8 cellular contexts compared by ENCODE assay signal in the genomic region with DNA sequence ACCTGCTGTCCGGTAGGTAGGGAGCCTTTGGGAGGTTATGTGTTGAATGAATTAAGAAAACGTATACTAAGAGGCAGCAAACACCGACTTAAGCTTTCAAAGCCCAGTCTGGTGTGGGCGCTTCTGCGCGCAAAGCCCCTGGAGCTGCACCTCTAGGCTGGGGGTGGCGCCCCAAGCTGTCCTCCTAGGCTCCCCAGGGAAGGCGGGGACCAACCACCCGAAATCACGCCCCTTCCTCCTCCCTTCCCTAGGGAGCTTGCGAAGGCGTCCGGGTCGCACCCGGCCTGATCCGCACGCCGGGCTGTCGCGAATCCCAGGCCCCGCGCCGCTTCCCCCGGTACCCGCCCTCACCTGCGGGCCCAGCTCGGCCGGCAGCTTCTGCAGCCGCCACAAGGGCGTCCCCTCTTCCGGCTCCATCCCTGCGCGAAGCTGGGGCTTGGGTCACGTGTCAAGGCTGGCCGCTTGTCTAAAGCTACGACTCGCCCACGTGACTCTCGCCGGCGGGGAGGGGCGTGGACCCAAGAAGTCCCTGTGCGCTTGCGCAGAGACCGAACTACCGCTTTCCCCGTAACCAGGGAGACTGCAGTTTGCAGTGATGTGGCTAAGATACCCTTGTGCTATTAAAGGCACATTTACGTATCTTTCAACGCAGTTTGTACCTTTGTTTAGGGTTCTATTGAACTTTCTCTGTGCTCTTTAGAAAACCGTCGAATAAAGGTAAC. TPM values are rescaled to one million over a fixed set of nuclear protein-coding genes. Genes with fewer than 3 reads are reported as not detected.
DNase-seq lines count a peak whose midpoint lies in the region; ATAC-seq and TF ChIP-seq lines count a peak whose summit lies in the region.

Gene COMMD8 (minus strand): TSS at position 468 of the 722 bp plus-strand sequence. CDS start 51 bp downstream, at position 417.

- peak within 1 kb of the TSS; percentile 89 for H3K4me3 Mint-ChIP-seq in activated T-helper 17 cell treated with anti-CD3 and anti-CD28 coated beads, Interleukin-2, amount 50 U/mL, for 72 hours
- H3K4me3 Mint-ChIP-seq in naive thymus-derived CD4-positive, alpha-beta T cell: peak within 1 kb of the TSS; percentile 77 to 93 (median 90)
- peak within 1 kb of the TSS; percentile 91 to 95 for H3K4me3 Mint-ChIP-seq in stimulated activated naive B cell treated with anti-CD40 and anti-IgM and Interleukin-4, amounts not matched to agents 10 μg/mL and 1 μg/mL and 100 μg/mL, for 72 hours

- TF ChIP-seq CTCF in LNCaP clone FGC (IDR thresholded peaks at IDR 0.05; ENCODE audit: control insufficient read depth, extremely low read depth, insufficient read depth) (no peak), RWPE1 (conservative IDR thresholded peaks at IDR 0.05; ENCODE audit: low read depth) (peak; percentile 26; the same call in 1 of the 2 replicates), fibroblast of lung (conservative IDR thresholded peaks at IDR 0.05 in 1 of 2, IDR thresholded peaks at IDR 0.05 in 1 of 2; ENCODE audit: low read depth in 1 of 2, low read length in 2 of 2) (peak in 1 of 2 donors; percentile 18)

- peak; percentile 96 for ATAC-seq in activated T-helper 17 cell treated with anti-CD3 and anti-CD28 coated beads, Interleukin-2, amount 50 U/mL, for 72 hours (replicated peaks)
- ATAC-seq in naive thymus-derived CD4-positive, alpha-beta T cell: peak; percentile 93
- peak; percentile 88 to 90 for ATAC-seq in stimulated activated naive B cell treated with anti-CD40 and anti-IgM and Interleukin-4, amounts not matched to agents 10 μg/mL and 1 μg/mL and 100 μg/mL, for 72 hours (replicated peaks)

- H3K9me3 Mint-ChIP-seq in activated T-helper 17 cell treated with anti-CD3 and anti-CD28 coated beads, Interleukin-2, amount 50 U/mL, for 72 hours: no peaks in the 10 kb centered on the region
- H3K9me3 Mint-ChIP-seq in naive thymus-derived CD4-positive, alpha-beta T cell: no peaks in the 10 kb centered on the region
- H3K9me3 Mint-ChIP-seq in stimulated activated naive B cell treated with anti-CD40 and anti-IgM and Interleukin-4, amounts not matched to agents 10 μg/mL and 1 μg/mL and 100 μg/mL, for 72 hours: no peaks in the 10 kb centered on the region

- CTCF ChIA-PET in RWPE1 (lab: Yijun Ruan, JAX): interaction anchor here (0.8 to 1.1 kb wide), 3 partner anchors 102 to 530 kb away, joined by 3 to 4 read pairs (median 4); no protein-coding TSS in a partner anchor
- CTCF ChIA-PET in naive thymus-derived CD4-positive, alpha-beta T cell (lab: Charles Lee): interaction anchor here (0.6 to 1.0 kb wide), 4 partner anchors 22 to 106 kb away, joined by 3 read pairs; partner anchors contain the start of gene ATP10D

- H3K79me2 ChIP-seq in fibroblast of lung (ENCODE audit: control insufficient read depth, insufficient read depth, low read length): peaks cover 6% of the 10 kb centered on the region

- H3K36me3 Mint-ChIP-seq in activated T-helper 17 cell treated with anti-CD3 and anti-CD28 coated beads, Interleukin-2, amount 50 U/mL, for 72 hours (ENCODE audit: low read depth): peaks cover 17% of the 10 kb centered on the region
- H3K36me3 Mint-ChIP-seq in naive thymus-derived CD4-positive, alpha-beta T cell: peaks cover 0 to 13% (median 3%) of the 10 kb centered on the region in 5 donors
- H3K36me3 Mint-ChIP-seq in stimulated activated naive B cell treated with anti-CD40 and anti-IgM and Interleukin-4, amounts not matched to agents 10 μg/mL and 1 μg/mL and 100 μg/mL, for 72 hours: peaks cover 4 to 12% of the 10 kb centered on the region in 2 donors

- intact Hi-C loops in naive thymus-derived CD4-positive, alpha-beta T cell (cut with micrococcal nuclease): loop anchor here (1.0 to 10.0 kb wide), 13 partner anchors 9 to 1367 kb away; partner anchors contain the start of genes ATP10D (in 2 of the 2), NFXL1 (in 2 of the 2), SLAIN2 (in 2 of the 2) and FRYL (in 1 of the 2)

- no peaks in the 10 kb centered on the region for H3K9me3 ChIP-seq in fibroblast of lung (ENCODE audit: control insufficient read depth, insufficient read depth, low read depth, low read length)
- no peaks in the 10 kb centered on the region for H3K9me3 ChIP-seq in naive thymus-derived CD4-positive, alpha-beta T cell (ENCODE audit: control insufficient read depth in 2 of 3, low read length in 3 of 3)

- no peaks in the 10 kb centered on the region for H3K36me3 ChIP-seq in fibroblast of lung (ENCODE audit: control insufficient read depth, insufficient read depth, low read length)
- peaks cover 0 to 7% (median 0%) of the 10 kb centered on the region in 3 experiments for H3K36me3 ChIP-seq in naive thymus-derived CD4-positive, alpha-beta T cell (ENCODE audit: control insufficient read depth in 2 of 3, insufficient read depth in 3 of 3, low read length in 3 of 3)

- peak within 1 kb of the TSS; percentile 91 for H3K4me2 ChIP-seq in fibroblast of lung (ENCODE audit: extremely low read depth, insufficient read depth, low read length)

- no peaks in the 10 kb centered on the region for H3K27me3 ChIP-seq in fibroblast of lung (ENCODE audit: control insufficient read depth, insufficient read depth, low read length)
- H3K27me3 ChIP-seq in naive thymus-derived CD4-positive, alpha-beta T cell (ENCODE audit: control insufficient read depth in 2 of 2, insufficient read depth in 2 of 2, low read length in 2 of 2): no peaks in the 10 kb centered on the region

- H3K9ac ChIP-seq in fibroblast of lung (ENCODE audit: insufficient read depth, low read length): peak within 1 kb of the TSS; percentile 85

- H3K4me1 Mint-ChIP-seq in activated T-helper 17 cell treated with anti-CD3 and anti-CD28 coated beads, Interleukin-2, amount 50 U/mL, for 72 hours: peaks cover 18% of the 10 kb centered on the region
- H3K4me1 Mint-ChIP-seq in naive thymus-derived CD4-positive, alpha-beta T cell: peaks cover 20 to 48% (median 38%) of the 10 kb centered on the region in 7 donors
- H3K4me1 Mint-ChIP-seq in stimulated activated naive B cell treated with anti-CD40 and anti-IgM and Interleukin-4, amounts not matched to agents 10 μg/mL and 1 μg/mL and 100 μg/mL, for 72 hours: peaks cover 34 to 58% of the 10 kb centered on the region in 2 donors

- H3K27ac Mint-ChIP-seq in activated T-helper 17 cell treated with anti-CD3 and anti-CD28 coated beads, Interleukin-2, amount 50 U/mL, for 72 hours: peak within 1 kb of the TSS; percentile 86
- peak within 1 kb of the TSS; percentile 76 to 97 (median 95) for H3K27ac Mint-ChIP-seq in naive thymus-derived CD4-positive, alpha-beta T cell
- peak within 1 kb of the TSS; percentile 94 for H3K27ac Mint-ChIP-seq in stimulated activated naive B cell treated with anti-CD40 and anti-IgM and Interleukin-4, amounts not matched to agents 10 μg/mL and 1 μg/mL and 100 μg/mL, for 72 hours

- H3K27ac ChIP-seq in RWPE1 (peak within 1 kb of the TSS; percentile 82), fibroblast of lung (ENCODE audit: insufficient read depth, low read length) (peak within 1 kb of the TSS; percentile 81)
- peak within 1 kb of the TSS; percentile 74 for H3K27ac ChIP-seq in naive thymus-derived CD4-positive, alpha-beta T cell (ENCODE audit: low read depth, low read length)

- no peaks in the 10 kb centered on the region for H3K4me1 ChIP-seq in fibroblast of lung (ENCODE audit: control insufficient read depth, extremely low read depth, insufficient read depth, low read length)
- peaks cover 9 to 17% of the 10 kb centered on the region in 2 donors for H3K4me1 ChIP-seq in naive thymus-derived CD4-positive, alpha-beta T cell (ENCODE audit: control insufficient read depth in 2 of 2, insufficient read depth in 2 of 2, low read length in 2 of 2)

- H3K4me3 ChIP-seq in LNCaP clone FGC (ENCODE audit: low read depth, low read length) (peak within 1 kb of the TSS; percentile 68), fibroblast of lung (replicated peaks in 1 of 4; ENCODE audit: control extremely low read depth in 1 of 4, insufficient read depth in 1 of 4, low read depth in 3 of 4, low read length in 4 of 4) (peak within 1 kb of the TSS; percentile 47 to 94 (median 78))
- peak within 1 kb of the TSS; percentile 82 for H3K4me3 ChIP-seq in naive thymus-derived CD4-positive, alpha-beta T cell (ENCODE audit: low read length)

- DNase-seq in ELR (ENCODE audit: low read depth) (peak; percentile 97), H4 (ENCODE audit: low spot score) (peak; percentile 98), LNCaP clone FGC (ENCODE audit: low read depth) (peak; percentile 79), RWPE1 (ENCODE audit: low spot score) (peak; percentile 96), fibroblast of lung (ENCODE audit: low read depth in 2 of 2) (peak; percentile 94 to 96)
- peak; percentile 91 to 97 (median 95) for DNase-seq in naive thymus-derived CD4-positive, alpha-beta T cell
- peak; percentile 98 for DNase-seq in stimulated activated naive B cell treated with anti-CD40 and anti-IgM and Interleukin-4, amounts not matched to agents 10 μg/mL and 1 μg/mL and 100 μg/mL, for 72 hours

- H2AFZ ChIP-seq in fibroblast of lung (ENCODE audit: low read length): peak within 1 kb of the TSS; percentile 90

- H3K27me3 Mint-ChIP-seq in activated T-helper 17 cell treated with anti-CD3 and anti-CD28 coated beads, Interleukin-2, amount 50 U/mL, for 72 hours: no peaks in the 10 kb centered on the region
- H3K27me3 Mint-ChIP-seq in naive thymus-derived CD4-positive, alpha-beta T cell: no peaks in the 10 kb centered on the region
- H3K27me3 Mint-ChIP-seq in stimulated activated naive B cell treated with anti-CD40 and anti-IgM and Interleukin-4, amounts not matched to agents 10 μg/mL and 1 μg/mL and 100 μg/mL, for 72 hours: no peaks in the 10 kb centered on the region

- H4K20me1 ChIP-seq in fibroblast of lung (ENCODE audit: control insufficient read depth, extremely low read depth, insufficient read depth, low read length): no peaks in the 10 kb centered on the region

- POLR2A ChIA-PET in RWPE1 (lab: Yijun Ruan, JAX; ENCODE audit: low non-redundant PET): interaction anchor here (0.5 to 1.0 kb wide), 3 partner anchors 22 to 581 kb away, joined by 3 to 4 read pairs (median 3); partner anchors contain the start of gene ATP10D
- POLR2A ChIA-PET in naive thymus-derived CD4-positive, alpha-beta T cell (lab: Charles Lee): interaction anchor here (0.7 to 3.5 kb wide), 4 partner anchors 10 to 26 kb away, joined by 3 to 28 read pairs (median 4); partner anchors contain the start of gene ATP10D

RNA-seq across cellular contexts. Expression of gene COMMD8, which starts in this region (rescaled TPM):
- total RNA-seq in H4 (2014; rRNA removed; shearing (Covaris generic)): 70.1 and 70.3 TPM in 2 replicates
- total RNA-seq in activated T-helper 17 cell treated with anti-CD3 and anti-CD28 coated beads, Interleukin-2, amount 50 U/mL, for 72 hours: 10 to 100 TPM; 16.1 to 27.0 TPM
- 23.6 and 29.6 TPM in 2 replicates for total RNA-seq in fibroblast of lung
- 30.2 and 31.5 TPM in 2 replicates for polyA plus RNA-seq in fibroblast of lung
- polyA plus RNA-seq in fibroblast of lung (2012): 25.8 and 27.9 TPM in 2 replicates
- 0.59 TPM in 1 of 2 replicates, not detected in the other for polyA minus RNA-seq in fibroblast of lung (ENCODE audit: low replicate concordance)
- total RNA-seq in naive thymus-derived CD4-positive, alpha-beta T cell: 10 to 100 TPM in 4 of 5 experiments, 1 to 10 TPM in 1; 8.4 to 19.3 (median 16.7) TPM
- polyA plus RNA-seq in naive thymus-derived CD4-positive, alpha-beta T cell: 10 to 100 TPM; 32.2 to 48.5 TPM

Comparison
In these comparisons a context has a peak if more than half of its experiments do, and no peak if none do; other contexts are left out.
1. Peak in every context shown above with its lines: DNase-seq, ATAC-seq, H3K4me3 ChIP-seq and H3K27ac ChIP-seq.